ENCODE assay signal across 9 cellular contexts in the genomic region with DNA sequence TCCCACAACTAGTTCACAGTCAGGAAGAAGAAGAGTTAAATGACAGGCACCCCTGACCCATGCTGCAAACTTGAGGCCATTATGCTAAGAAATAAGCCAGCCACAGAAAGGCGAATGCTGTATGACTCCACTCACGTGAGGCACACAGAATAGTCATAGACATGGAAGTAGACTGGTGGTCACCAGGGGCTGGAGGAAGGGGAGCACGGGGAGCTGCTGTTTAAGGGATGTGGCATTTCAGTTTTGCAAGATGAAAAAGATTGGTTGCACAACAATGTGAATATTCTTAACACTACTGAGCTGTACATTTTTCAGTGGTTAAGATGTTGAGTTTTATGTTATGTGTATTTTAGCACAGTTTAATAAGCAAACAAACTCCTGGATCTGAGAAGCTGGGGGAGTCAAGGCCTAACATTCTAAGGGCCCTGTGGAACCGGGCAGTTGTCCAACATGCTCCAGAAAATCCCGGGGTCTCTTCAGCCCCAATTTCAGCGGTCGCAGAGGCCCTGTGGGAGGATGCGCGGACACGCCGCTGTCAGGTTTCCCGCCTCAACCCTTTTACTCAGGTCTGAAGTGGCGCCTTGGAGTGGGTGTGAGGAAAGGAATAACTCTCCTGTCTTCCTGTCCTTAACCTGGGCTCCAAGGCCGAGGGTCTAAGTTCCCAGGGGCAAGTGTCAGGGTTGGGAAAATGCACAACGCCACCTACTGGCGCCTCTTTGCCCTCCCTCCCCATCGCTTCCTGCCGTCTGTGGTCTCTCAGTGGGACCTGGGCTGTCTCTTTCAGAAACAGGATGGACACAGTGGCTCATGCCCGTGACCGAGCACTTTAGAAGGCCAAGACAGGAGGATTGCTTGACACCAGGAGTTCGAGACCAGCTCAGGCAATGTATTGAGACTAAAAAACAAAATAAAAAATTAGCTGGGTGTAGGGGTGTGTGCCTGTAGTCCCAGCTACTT.
DNase-seq lines count a peak whose midpoint lies in the region; ATAC-seq and TF ChIP-seq lines count a peak whose summit lies in the region.
"Had no signal": no experiment of that assay in that cellular context is flagged by ENCODE, and none has a peak within 500 bp of the region (broad histone marks: within the 10 kb centered on the region; RNA-seq: fewer than 3 reads in every experiment).

No MANE protein-coding gene starts in this region.

- no peak overlapping the region for H3K27ac Mint-ChIP-seq in stimulated activated effector memory CD8-positive, alpha-beta T cell treated with anti-CD3 and anti-CD28 coated beads, Interleukin-12 subunit alpha, Interleukin-12 subunit beta, amount 100 ng/mL, for 72 hours

- intact Hi-C loops in posterior cingulate gyrus (cut with DNase I), result loop anchor here (5.0 kb wide), 1 partner anchor 278 kb away; a partner anchor contains a TSS

- no peaks in the 10 kb centered on the region for H3K36me3 Mint-ChIP-seq in stimulated activated effector memory CD8-positive, alpha-beta T cell treated with anti-CD3 and anti-CD28 coated beads, Interleukin-12 subunit alpha, Interleukin-12 subunit beta, amount 100 ng/mL, for 72 hours

- H3K4me3 Mint-ChIP-seq in stimulated activated effector memory CD8-positive, alpha-beta T cell treated with anti-CD3 and anti-CD28 coated beads, Interleukin-12 subunit alpha, Interleukin-12 subunit beta, amount 100 ng/mL, for 72 hours, result no peak overlapping the region

- H3K4me1 Mint-ChIP-seq in stimulated activated effector memory CD8-positive, alpha-beta T cell treated with anti-CD3 and anti-CD28 coated beads, Interleukin-12 subunit alpha, Interleukin-12 subunit beta, amount 100 ng/mL, for 72 hours, result peaks cover 9% of the 10 kb centered on the region

- DNase-seq in D341Med (ENCODE audit: low spot score) (peak; percentile 73), fibroblast of mammary gland (ENCODE audit: low read depth) (peak; percentile 18), midbrain (lab: John Stamatoyannopoulos, UW) (no peak), HK-2 (ENCODE audit: unreplicated experiment) (no peak), posterior cingulate gyrus (no peak)
- peak; percentile 56 for DNase-seq in activated CD4-positive, alpha-beta T cell treated with anti-CD3 and anti-CD28 coated beads for 48 hours
- peak in 1 of 2 donors; percentile 25 for DNase-seq in stimulated activated effector memory CD8-positive, alpha-beta T cell treated with anti-CD3 and anti-CD28 coated beads, Interleukin-12 subunit alpha, Interleukin-12 subunit beta, amount 100 ng/mL, for 72 hours (ENCODE audit: low spot score in 2 of 2)
- DNase-seq: heart left ventricle had no signal

- H3K4me3 ChIP-seq in fibroblast of mammary gland (ENCODE audit: control insufficient read depth, low read depth, low read length), result no peak overlapping the region
- H3K4me3 ChIP-seq: heart left ventricle had no signal

- H3K9me3 Mint-ChIP-seq in stimulated activated effector memory CD8-positive, alpha-beta T cell treated with anti-CD3 and anti-CD28 coated beads, Interleukin-12 subunit alpha, Interleukin-12 subunit beta, amount 100 ng/mL, for 72 hours, result no peaks in the 10 kb centered on the region

- ATAC-seq in HG02885 (IDR thresholded peaks at IDR 0.05; ENCODE audit: poor library complexity, unreplicated experiment), result peak; percentile 47
- ATAC-seq in stimulated activated effector memory CD8-positive, alpha-beta T cell treated with anti-CD3 and anti-CD28 coated beads, Interleukin-12 subunit alpha, Interleukin-12 subunit beta, amount 100 ng/mL, for 72 hours, result peak; percentile 73

- peak; percentile 64 for TF ChIP-seq CTCF in fibroblast of mammary gland (conservative IDR thresholded peaks at IDR 0.05; ENCODE audit: control insufficient read depth, insufficient read depth, low read depth, low read length)

Comparison
In these comparisons a context has a peak if more than half of its experiments do, and no peak if none do; other contexts are left out.
1. DNase-seq: peak in D341Med (single experiment), activated CD4-positive, alpha-beta T cell treated with anti-CD3 and anti-CD28 coated beads for 48 hours (single experiment) and fibroblast of mammary gland (single experiment); none in midbrain (single experiment), HK-2 (single experiment) and posterior cingulate gyrus (0 of 10).